In the genomic region with DNA sequence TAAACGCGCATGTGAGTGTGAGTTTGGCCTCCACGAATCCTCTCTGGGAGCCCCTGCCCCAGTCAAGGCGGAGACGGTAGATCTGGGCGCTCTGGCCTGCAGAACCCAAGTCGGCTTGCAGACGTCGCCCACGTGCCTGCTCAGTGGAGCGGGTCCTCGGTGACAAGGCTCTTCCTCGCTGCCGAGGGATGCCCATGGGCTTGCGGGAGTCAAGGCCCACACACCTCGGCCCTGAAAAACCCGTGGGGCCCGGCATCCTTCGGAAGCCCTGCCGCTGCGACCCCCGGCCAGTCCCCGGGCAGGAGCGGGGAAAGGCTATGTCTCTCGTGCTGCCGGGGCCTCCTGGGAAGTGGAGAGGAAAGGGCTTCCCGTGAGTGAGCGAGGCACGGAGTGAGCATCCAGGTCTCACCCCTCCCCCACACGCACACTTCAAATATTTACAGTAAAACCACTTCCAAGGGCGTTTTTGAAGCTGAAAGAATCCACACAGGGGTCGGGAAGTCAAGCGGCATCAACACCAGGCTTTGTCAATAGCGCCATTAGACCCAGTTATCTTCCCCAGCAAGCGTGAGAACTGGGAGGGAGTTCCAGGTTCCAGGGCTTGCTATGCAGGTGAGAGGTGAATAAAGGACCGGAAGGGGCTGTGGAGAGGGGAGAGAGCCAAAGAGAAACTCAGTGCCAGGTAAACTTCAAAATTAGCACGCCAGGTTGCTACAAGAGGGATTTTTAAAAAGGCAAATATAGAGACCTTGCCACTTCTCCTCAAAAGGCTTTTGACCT, we compare ENCODE assay signal across 1 cellular context.
TF ChIP-seq lines count a peak whose summit lies in the region.

No MANE protein-coding gene starts in this region.

TF ChIP-seq in HepG2, 621 proteins besides CTCF, POLR2A, EP300 and RAD21 (continued from another document and continues in another):
- TF ChIP-seq, protein P1, sequence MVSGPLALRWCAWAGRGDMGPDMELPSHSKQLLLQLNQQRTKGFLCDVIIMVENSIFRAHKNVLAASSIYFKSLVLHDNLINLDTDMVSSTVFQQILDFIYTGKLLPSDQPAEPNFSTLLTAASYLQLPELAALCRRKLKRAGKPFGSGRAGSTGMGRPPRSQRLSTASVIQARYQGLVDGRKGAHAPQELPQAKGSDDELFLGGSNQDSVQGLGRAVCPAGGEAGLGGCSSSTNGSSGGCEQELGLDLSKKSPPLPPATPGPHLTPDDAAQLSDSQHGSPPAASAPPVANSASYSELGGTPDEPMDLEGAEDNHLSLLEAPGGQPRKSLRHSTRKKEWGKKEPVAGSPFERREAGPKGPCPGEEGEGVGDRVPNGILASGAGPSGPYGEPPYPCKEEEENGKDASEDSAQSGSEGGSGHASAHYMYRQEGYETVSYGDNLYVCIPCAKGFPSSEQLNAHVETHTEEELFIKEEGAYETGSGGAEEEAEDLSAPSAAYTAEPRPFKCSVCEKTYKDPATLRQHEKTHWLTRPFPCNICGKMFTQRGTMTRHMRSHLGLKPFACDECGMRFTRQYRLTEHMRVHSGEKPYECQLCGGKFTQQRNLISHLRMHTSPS (CRISPR knock-in tag; IDR thresholded peaks at IDR 0.05; ENCODE audit: low read depth): no peak
- no peak for TF ChIP-seq SSRP1 (CRISPR knock-in tag; IDR thresholded peaks at IDR 0.05)
- TF ChIP-seq NFE2L2 (IDR thresholded peaks at IDR 0.05; ENCODE audit: low read length): no peak
- TF ChIP-seq, protein P2, sequence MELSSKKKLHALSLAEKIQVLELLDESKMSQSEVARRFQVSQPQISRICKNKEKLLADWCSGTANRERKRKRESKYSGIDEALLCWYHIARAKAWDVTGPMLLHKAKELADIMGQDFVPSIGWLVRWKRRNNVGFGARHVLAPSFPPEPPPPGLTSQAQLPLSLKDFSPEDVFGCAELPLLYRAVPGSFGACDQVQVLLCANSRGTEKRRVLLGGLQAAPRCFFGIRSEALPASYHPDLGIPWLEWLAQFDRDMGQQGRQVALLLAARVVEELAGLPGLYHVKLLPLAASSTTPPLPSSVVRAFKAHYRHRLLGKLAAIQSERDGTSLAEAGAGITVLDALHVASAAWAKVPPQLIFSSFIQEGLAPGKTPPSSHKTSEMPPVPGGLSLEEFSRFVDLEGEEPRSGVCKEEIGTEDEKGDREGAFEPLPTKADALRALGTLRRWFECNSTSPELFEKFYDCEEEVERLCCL (CRISPR knock-in tag; IDR thresholded peaks at IDR 0.05; ENCODE audit: borderline replicate concordance): no peak
- no peak for TF ChIP-seq SETDB1 (CRISPR knock-in tag; IDR thresholded peaks at IDR 0.05; ENCODE audit: borderline replicate concordance)
- TF ChIP-seq, protein P3, sequence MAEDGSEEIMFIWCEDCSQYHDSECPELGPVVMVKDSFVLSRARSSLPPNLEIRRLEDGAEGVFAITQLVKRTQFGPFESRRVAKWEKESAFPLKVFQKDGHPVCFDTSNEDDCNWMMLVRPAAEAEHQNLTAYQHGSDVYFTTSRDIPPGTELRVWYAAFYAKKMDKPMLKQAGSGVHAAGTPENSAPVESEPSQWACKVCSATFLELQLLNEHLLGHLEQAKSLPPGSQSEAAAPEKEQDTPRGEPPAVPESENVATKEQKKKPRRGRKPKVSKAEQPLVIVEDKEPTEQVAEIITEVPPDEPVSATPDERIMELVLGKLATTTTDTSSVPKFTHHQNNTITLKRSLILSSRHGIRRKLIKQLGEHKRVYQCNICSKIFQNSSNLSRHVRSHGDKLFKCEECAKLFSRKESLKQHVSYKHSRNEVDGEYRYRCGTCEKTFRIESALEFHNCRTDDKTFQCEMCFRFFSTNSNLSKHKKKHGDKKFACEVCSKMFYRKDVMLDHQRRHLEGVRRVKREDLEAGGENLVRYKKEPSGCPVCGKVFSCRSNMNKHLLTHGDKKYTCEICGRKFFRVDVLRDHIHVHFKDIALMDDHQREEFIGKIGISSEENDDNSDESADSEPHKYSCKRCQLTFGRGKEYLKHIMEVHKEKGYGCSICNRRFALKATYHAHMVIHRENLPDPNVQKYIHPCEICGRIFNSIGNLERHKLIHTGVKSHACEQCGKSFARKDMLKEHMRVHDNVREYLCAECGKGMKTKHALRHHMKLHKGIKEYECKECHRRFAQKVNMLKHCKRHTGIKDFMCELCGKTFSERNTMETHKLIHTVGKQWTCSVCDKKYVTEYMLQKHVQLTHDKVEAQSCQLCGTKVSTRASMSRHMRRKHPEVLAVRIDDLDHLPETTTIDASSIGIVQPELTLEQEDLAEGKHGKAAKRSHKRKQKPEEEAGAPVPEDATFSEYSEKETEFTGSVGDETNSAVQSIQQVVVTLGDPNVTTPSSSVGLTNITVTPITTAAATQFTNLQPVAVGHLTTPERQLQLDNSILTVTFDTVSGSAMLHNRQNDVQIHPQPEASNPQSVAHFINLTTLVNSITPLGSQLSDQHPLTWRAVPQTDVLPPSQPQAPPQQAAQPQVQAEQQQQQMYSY (CRISPR knock-in tag; IDR thresholded peaks at IDR 0.05): no peak
- TF ChIP-seq, protein P4, sequence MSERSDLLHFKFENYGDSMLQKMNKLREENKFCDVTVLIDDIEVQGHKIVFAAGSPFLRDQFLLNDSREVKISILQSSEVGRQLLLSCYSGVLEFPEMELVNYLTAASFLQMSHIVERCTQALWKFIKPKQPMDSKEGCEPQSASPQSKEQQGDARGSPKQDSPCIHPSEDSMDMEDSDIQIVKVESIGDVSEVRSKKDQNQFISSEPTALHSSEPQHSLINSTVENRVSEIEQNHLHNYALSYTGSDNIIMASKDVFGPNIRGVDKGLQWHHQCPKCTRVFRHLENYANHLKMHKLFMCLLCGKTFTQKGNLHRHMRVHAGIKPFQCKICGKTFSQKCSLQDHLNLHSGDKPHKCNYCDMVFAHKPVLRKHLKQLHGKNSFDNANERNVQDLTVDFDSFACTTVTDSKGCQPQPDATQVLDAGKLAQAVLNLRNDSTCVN (CRISPR knock-in tag; IDR thresholded peaks at IDR 0.05; ENCODE audit: borderline replicate concordance): no peak
- TF ChIP-seq RAD51 (IDR thresholded peaks at IDR 0.05; ENCODE audit: borderline replicate concordance): no peak
- TF ChIP-seq CBX1 (IDR thresholded peaks at IDR 0.05; ENCODE audit: low read depth): no peak
- peak; percentile 46; the same call in 1 of the 2 replicates for TF ChIP-seq REPIN1 (CRISPR knock-in tag; IDR thresholded peaks at IDR 0.05; ENCODE audit: borderline replicate concordance, low read depth)
- TF ChIP-seq JUND (CRISPR knock-in tag; IDR thresholded peaks at IDR 0.05): no peak
- no peak for TF ChIP-seq ZNF773 (CRISPR knock-in tag; IDR thresholded peaks at IDR 0.05; ENCODE audit: borderline replicate concordance)
- TF ChIP-seq, protein P5, sequence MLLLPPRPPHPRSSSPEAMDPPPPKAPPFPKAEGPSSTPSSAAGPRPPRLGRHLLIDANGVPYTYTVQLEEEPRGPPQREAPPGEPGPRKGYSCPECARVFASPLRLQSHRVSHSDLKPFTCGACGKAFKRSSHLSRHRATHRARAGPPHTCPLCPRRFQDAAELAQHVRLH (CRISPR knock-in tag; IDR thresholded peaks at IDR 0.05; ENCODE audit: borderline replicate concordance, low read depth): no peak; the same call in 1 of the 2 replicates
- TF ChIP-seq, protein P6, sequence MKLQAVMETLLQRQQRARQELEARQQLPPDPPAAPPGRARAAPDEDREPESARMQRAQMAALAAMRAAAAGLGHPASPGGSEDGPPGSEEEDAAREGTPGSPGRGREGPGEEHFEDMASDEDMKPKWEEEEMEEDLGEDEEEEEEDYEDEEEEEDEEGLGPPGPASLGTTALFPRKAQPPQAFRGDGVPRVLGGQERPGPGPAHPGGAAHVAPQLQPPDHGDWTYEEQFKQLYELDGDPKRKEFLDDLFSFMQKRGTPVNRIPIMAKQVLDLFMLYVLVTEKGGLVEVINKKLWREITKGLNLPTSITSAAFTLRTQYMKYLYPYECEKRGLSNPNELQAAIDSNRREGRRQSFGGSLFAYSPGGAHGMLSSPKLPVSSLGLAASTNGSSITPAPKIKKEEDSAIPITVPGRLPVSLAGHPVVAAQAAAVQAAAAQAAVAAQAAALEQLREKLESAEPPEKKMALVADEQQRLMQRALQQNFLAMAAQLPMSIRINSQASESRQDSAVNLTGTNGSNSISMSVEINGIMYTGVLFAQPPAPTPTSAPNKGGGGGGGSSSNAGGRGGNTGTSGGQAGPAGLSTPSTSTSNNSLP (IDR thresholded peaks at IDR 0.05; ENCODE audit: low read depth, low read length): no peak
- TF ChIP-seq ZNF230 (CRISPR knock-in tag; IDR thresholded peaks at IDR 0.05): 0 out of 2 replicates have a peak, but pooled peaks have one; percentile 37
- TF ChIP-seq, protein P7, sequence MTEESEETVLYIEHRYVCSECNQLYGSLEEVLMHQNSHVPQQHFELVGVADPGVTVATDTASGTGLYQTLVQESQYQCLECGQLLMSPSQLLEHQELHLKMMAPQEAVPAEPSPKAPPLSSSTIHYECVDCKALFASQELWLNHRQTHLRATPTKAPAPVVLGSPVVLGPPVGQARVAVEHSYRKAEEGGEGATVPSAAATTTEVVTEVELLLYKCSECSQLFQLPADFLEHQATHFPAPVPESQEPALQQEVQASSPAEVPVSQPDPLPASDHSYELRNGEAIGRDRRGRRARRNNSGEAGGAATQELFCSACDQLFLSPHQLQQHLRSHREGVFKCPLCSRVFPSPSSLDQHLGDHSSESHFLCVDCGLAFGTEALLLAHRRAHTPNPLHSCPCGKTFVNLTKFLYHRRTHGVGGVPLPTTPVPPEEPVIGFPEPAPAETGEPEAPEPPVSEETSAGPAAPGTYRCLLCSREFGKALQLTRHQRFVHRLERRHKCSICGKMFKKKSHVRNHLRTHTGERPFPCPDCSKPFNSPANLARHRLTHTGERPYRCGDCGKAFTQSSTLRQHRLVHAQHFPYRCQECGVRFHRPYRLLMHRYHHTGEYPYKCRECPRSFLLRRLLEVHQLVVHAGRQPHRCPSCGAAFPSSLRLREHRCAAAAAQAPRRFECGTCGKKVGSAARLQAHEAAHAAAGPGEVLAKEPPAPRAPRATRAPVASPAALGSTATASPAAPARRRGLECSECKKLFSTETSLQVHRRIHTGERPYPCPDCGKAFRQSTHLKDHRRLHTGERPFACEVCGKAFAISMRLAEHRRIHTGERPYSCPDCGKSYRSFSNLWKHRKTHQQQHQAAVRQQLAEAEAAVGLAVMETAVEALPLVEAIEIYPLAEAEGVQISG (CRISPR knock-in tag; IDR thresholded peaks at IDR 0.05): peak; percentile 47
- TF ChIP-seq GATAD1 (CRISPR knock-in tag; IDR thresholded peaks at IDR 0.05): 0 out of 2 replicates have a peak, but pooled peaks have one; percentile 27
- no peak for TF ChIP-seq MTA3 (CRISPR knock-in tag; IDR thresholded peaks at IDR 0.05)
- peak; percentile 47 for TF ChIP-seq ZNF781 (CRISPR knock-in tag; IDR thresholded peaks at IDR 0.05; ENCODE audit: borderline replicate concordance, not compliant biosample characterization)
- TF ChIP-seq MED13 (CRISPR knock-in tag; IDR thresholded peaks at IDR 0.05): no peak
- no peak for TF ChIP-seq TAF15 (IDR thresholded peaks at IDR 0.05; ENCODE audit: low read depth, low read length, poor library complexity, severe bottlenecking)
- TF ChIP-seq, protein P8, sequence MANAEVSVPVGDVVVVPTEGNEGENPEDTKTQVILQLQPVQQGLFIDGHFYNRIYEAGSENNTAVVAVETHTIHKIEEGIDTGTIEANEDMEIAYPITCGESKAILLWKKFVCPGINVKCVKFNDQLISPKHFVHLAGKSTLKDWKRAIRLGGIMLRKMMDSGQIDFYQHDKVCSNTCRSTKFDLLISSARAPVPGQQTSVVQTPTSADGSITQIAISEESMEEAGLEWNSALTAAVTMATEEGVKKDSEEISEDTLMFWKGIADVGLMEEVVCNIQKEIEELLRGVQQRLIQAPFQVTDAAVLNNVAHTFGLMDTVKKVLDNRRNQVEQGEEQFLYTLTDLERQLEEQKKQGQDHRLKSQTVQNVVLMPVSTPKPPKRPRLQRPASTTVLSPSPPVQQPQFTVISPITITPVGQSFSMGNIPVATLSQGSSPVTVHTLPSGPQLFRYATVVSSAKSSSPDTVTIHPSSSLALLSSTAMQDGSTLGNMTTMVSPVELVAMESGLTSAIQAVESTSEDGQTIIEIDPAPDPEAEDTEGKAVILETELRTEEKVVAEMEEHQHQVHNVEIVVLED (CRISPR knock-in tag; IDR thresholded peaks at IDR 0.05; ENCODE audit: borderline replicate concordance): peak; percentile 40; the same call in 1 of the 2 replicates
- TF ChIP-seq, protein P9, sequence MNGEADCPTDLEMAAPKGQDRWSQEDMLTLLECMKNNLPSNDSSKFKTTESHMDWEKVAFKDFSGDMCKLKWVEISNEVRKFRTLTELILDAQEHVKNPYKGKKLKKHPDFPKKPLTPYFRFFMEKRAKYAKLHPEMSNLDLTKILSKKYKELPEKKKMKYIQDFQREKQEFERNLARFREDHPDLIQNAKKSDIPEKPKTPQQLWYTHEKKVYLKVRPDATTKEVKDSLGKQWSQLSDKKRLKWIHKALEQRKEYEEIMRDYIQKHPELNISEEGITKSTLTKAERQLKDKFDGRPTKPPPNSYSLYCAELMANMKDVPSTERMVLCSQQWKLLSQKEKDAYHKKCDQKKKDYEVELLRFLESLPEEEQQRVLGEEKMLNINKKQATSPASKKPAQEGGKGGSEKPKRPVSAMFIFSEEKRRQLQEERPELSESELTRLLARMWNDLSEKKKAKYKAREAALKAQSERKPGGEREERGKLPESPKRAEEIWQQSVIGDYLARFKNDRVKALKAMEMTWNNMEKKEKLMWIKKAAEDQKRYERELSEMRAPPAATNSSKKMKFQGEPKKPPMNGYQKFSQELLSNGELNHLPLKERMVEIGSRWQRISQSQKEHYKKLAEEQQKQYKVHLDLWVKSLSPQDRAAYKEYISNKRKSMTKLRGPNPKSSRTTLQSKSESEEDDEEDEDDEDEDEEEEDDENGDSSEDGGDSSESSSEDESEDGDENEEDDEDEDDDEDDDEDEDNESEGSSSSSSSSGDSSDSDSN (CRISPR knock-in tag; IDR thresholded peaks at IDR 0.05): peak; percentile 61
- no peak for TF ChIP-seq HOXA7 (CRISPR knock-in tag; IDR thresholded peaks at IDR 0.05)
- no peak for TF ChIP-seq MEF2D (CRISPR knock-in tag; IDR thresholded peaks at IDR 0.05)
- TF ChIP-seq HOXA9 (CRISPR knock-in tag; IDR thresholded peaks at IDR 0.05; ENCODE audit: borderline replicate concordance): no peak
